8 cellular contexts compared by ENCODE assay signal in genomic region chr2:181393472-181393871, GRCh38.
DNase-seq lines count a peak whose midpoint lies in the region; ATAC-seq and TF ChIP-seq lines count a peak whose summit lies in the region.

No MANE protein-coding gene starts in this region.

- peaks cover 2% of the 10 kb centered on the region for H3K27me3 Mint-ChIP-seq in Caco-2 (ENCODE audit: insufficient read depth, unreplicated experiment)
- no peaks in the 10 kb centered on the region for H3K27me3 Mint-ChIP-seq in activated naive CD8-positive, alpha-beta T cell treated with anti-CD3 and anti-CD28 coated beads, Interleukin-2, amount 50 U/mL, for 24 hours
- no peaks in the 10 kb centered on the region for H3K27me3 Mint-ChIP-seq in naive B cell

- no peaks in the 10 kb centered on the region for H3K9me3 ChIP-seq in Caco-2
- H3K9me3 ChIP-seq in vagina, result no peaks in the 10 kb centered on the region

- H3K4me1 Mint-ChIP-seq in Caco-2 (ENCODE audit: low read depth, unreplicated experiment) (no peaks in the 10 kb centered on the region), naive B cell (peaks cover 20 to 34% (median 32%) of the 10 kb centered on the region in 3 donors)
- peaks cover 33% of the 10 kb centered on the region for H3K4me1 Mint-ChIP-seq in activated naive CD8-positive, alpha-beta T cell treated with anti-CD3 and anti-CD28 coated beads, Interleukin-2, amount 50 U/mL, for 24 hours

- intact Hi-C loops in Caco-2 (cut with micrococcal nuclease; ENCODE audit: unreplicated experiment), result no loop called here
- intact Hi-C loops in vagina (cut with DNase I), result no loop called here

- DNase-seq in Caco-2 (no peak), NCI-H2029 treated with DMSO at 0.1 percent for 48 hours (lab: John Stamatoyannopoulos, UW) (peak; percentile 61), naive B cell (peak; percentile 41), UCSD-AML1 (lab: John Stamatoyannopoulos, UW; ENCODE audit: unreplicated experiment) (no peak), vagina (ENCODE audit: extremely low spot score in 2 of 2) (no peak), coronary artery (ENCODE audit: low spot score) (no peak)
- no peak for DNase-seq in activated naive CD8-positive, alpha-beta T cell treated with anti-CD3 and anti-CD28 coated beads, Interleukin-2, amount 50 U/mL, for 24 hours

- H3K4me3 ChIP-seq in Caco-2 (ENCODE audit: low read depth, low read length), result 0 out of 2 replicates have a peak overlapping the region, but pooled peaks have one; percentile 3
- H3K4me3 ChIP-seq in vagina, result no peak overlapping the region
- no peak overlapping the region for H3K4me3 ChIP-seq in coronary artery

- H3K27ac Mint-ChIP-seq in Caco-2 (ENCODE audit: unreplicated experiment), result no peak overlapping the region
- peak overlapping the region; percentile 81 for H3K27ac Mint-ChIP-seq in activated naive CD8-positive, alpha-beta T cell treated with anti-CD3 and anti-CD28 coated beads, Interleukin-2, amount 50 U/mL, for 24 hours
- H3K27ac Mint-ChIP-seq in naive B cell, result peak overlapping the region; percentile 93 to 98 (median 96)

- no TSS peak for BruUV-seq in Caco-2 (replicated peaks; lab: Mats Ljungman, UMichigan)

- no peaks in the 10 kb centered on the region for H3K9me3 Mint-ChIP-seq in Caco-2 (ENCODE audit: unreplicated experiment)
- H3K9me3 Mint-ChIP-seq in activated naive CD8-positive, alpha-beta T cell treated with anti-CD3 and anti-CD28 coated beads, Interleukin-2, amount 50 U/mL, for 24 hours, result no peaks in the 10 kb centered on the region
- H3K9me3 Mint-ChIP-seq in naive B cell, result peaks cover 0 to 4% (median 0%) of the 10 kb centered on the region in 7 donors

- peak overlapping the region; percentile 37 for H3K4me3 Mint-ChIP-seq in Caco-2 (ENCODE audit: unreplicated experiment)
- peak overlapping the region; percentile 62 for H3K4me3 Mint-ChIP-seq in activated naive CD8-positive, alpha-beta T cell treated with anti-CD3 and anti-CD28 coated beads, Interleukin-2, amount 50 U/mL, for 24 hours
- peak overlapping the region in 7 of 8 donors; percentile 47 to 85 (median 66) for H3K4me3 Mint-ChIP-seq in naive B cell

- H3K27ac ChIP-seq in vagina, result no peak overlapping the region
- no peak overlapping the region for H3K27ac ChIP-seq in coronary artery

- H3K36me3 Mint-ChIP-seq in Caco-2 (ENCODE audit: insufficient read depth, unreplicated experiment) (no peaks in the 10 kb centered on the region), naive B cell (no peaks in the 10 kb centered on the region)
- no peaks in the 10 kb centered on the region for H3K36me3 Mint-ChIP-seq in activated naive CD8-positive, alpha-beta T cell treated with anti-CD3 and anti-CD28 coated beads, Interleukin-2, amount 50 U/mL, for 24 hours (ENCODE audit: low read depth)

- POLR2A ChIA-PET in Caco-2 (lab: Charles Lee), result no interaction called here

- H3K27me3 ChIP-seq in Caco-2 (replicated peaks; ENCODE audit: control insufficient read depth, insufficient read depth, low read length), result no peaks in the 10 kb centered on the region
- H3K27me3 ChIP-seq in vagina, result no peaks in the 10 kb centered on the region

- no peak for TF ChIP-seq POLR2A in vagina (IDR thresholded peaks at IDR 0.05)

- ATAC-seq in GM21447 (IDR thresholded peaks at IDR 0.05; ENCODE audit: unreplicated experiment), result peak; percentile 69
- ATAC-seq in activated naive CD8-positive, alpha-beta T cell treated with anti-CD3 and anti-CD28 coated beads, Interleukin-2, amount 50 U/mL, for 24 hours, result peak; percentile 61
- peak; percentile 87 to 91 for ATAC-seq in naive B cell (ENCODE audit: low read depth in 2 of 2)

- H3K36me3 ChIP-seq in Caco-2 (ENCODE audit: control insufficient read depth, insufficient read depth, low read length) (no peaks in the 10 kb centered on the region), vagina (no peaks in the 10 kb centered on the region)

- CTCF ChIA-PET in Caco-2 (lab: Charles Lee), result no interaction called here

- no peaks in the 10 kb centered on the region for H3K4me1 ChIP-seq in Caco-2
- no peaks in the 10 kb centered on the region for H3K4me1 ChIP-seq in vagina

- TF ChIP-seq CTCF in Caco-2 (IDR thresholded peaks at IDR 0.05; ENCODE audit: insufficient read depth in 1 of 2, low read depth in 1 of 2, low read length in 1 of 2, severe bottlenecking in 1 of 2, unreplicated experiment in 1 of 2) (no peak), vagina (IDR thresholded peaks at IDR 0.05) (no peak), coronary artery (IDR thresholded peaks at IDR 0.05) (no peak)

Comparison
In these comparisons a context has a peak if more than half of its experiments do, and no peak if none do; other contexts are left out.
1. DNase-seq: peak in NCI-H2029 treated with DMSO at 0.1 percent for 48 hours (single experiment) and naive B cell (single experiment); none in Caco-2 (0 of 2), activated naive CD8-positive, alpha-beta T cell treated with anti-CD3 and anti-CD28 coated beads, Interleukin-2, amount 50 U/mL, for 24 hours (single experiment), UCSD-AML1 (single experiment), vagina (0 of 2) and coronary artery (single experiment).
2. Peak in every context shown above with its lines, with median percentiles within 50 percentile points of each other: H3K4me3 Mint-ChIP-seq and ATAC-seq.